ENCODE assay signal across 21 cellular contexts in genomic region chr1:205943245-205943644, GRCh38. TPM values are rescaled to one million over a fixed set of nuclear protein-coding genes. Genes with fewer than 3 reads are reported as not detected.
A peak's percentile ranks its signal among the peaks of the same experiment; 100 is the strongest.
DNase-seq lines count a peak whose midpoint lies in the region; ATAC-seq, FAIRE-seq and TF ChIP-seq lines count a peak whose summit lies in the region.
"Had no signal": no experiment of that assay in that cellular context is flagged by ENCODE, and none has a peak within 500 bp of the region (broad histone marks: within the 10 kb centered on the region; RNA-seq: fewer than 3 reads in every experiment).

SLC26A9 (minus strand) TSS chr1:205943456; CDS start chr1:205935820, 7,636 bp downstream.

- DNase-seq in K562 (ENCODE audit: extremely low read depth in 1 of 4, low spot score in 3 of 4): peak in 3 of 4 experiments; percentile 32 to 41 (median 34)
- no peak for DNase-seq in left ventricle myocardium superior
- DNase-seq in neural progenitor cell (ENCODE audit: low spot score): no peak
- no peak for DNase-seq in sciatic nerve (ENCODE audit: low spot score)
- DNase-seq in AG20443 (ENCODE audit: low spot score): no peak
- DNase-seq: ACHN, AML-193, GM23248, HCEC 1CT, KBM-7, NCI-H1694 treated with DMSO at 0.1 percent for 48 hours, NCI-H2107, NCI-H2227 treated with DMSO at 0.1 percent for 48 hours, NCI-H510A treated with DMSO at 0.1 percent for 48 hours, NCI-H82, OCI-M1, SIG-M5 had no signal

- H4K20me1 ChIP-seq in K562 (replicated peaks; ENCODE audit: control insufficient read depth, insufficient read depth, low read length) (peaks cover 32% of the 10 kb centered on the region), neural progenitor cell (ENCODE audit: low read depth) (no peaks in the 10 kb centered on the region)

- H3K36me3 Mint-ChIP-seq in neural progenitor cell: no peaks in the 10 kb centered on the region

- H3K79me2 ChIP-seq in K562 (ENCODE audit: control insufficient read depth, insufficient read depth, low read length) (no peaks in the 10 kb centered on the region), neural progenitor cell (ENCODE audit: low read depth) (no peaks in the 10 kb centered on the region)

- H3K4me2 ChIP-seq in K562 (ENCODE audit: insufficient read depth, low read length) (no peak within 1 kb of the TSS), neural progenitor cell (peak within 1 kb of the TSS; percentile 31)

- FAIRE-seq in K562 (lab: Jason Lieb, UNC): no peak
- FAIRE-seq: G401.6, GM19239 had no signal

- CTCF ChIA-PET in K562 (lab: Yijun Ruan, JAX; ENCODE audit: low intra/inter-chr PET ratio): no interaction called here

- TF ChIP-seq RAD21 in K562 (CRISPR knock-in tag; conservative IDR thresholded peaks at IDR 0.05 in 1 of 2, IDR thresholded peaks at IDR 0.05 in 1 of 2): no peak

- ATAC-seq in K562 (no peak), left ventricle myocardium superior (no peak), sciatic nerve (no peak), GM18520 (IDR thresholded peaks at IDR 0.05; ENCODE audit: unreplicated experiment) (no peak), GM18907 (IDR thresholded peaks at IDR 0.05; ENCODE audit: unreplicated experiment) (no peak)

- peaks cover 7 to 10% of the 10 kb centered on the region in 2 experiments for H3K4me1 ChIP-seq in K562 (replicated peaks in 1 of 2; ENCODE audit: control insufficient read depth in 2 of 2, insufficient read depth in 2 of 2, low read length in 2 of 2)
- H3K4me1 ChIP-seq in neural progenitor cell: peaks cover 30% of the 10 kb centered on the region

- no peak within 1 kb of the TSS for H3K4me3 ChIP-seq in K562
- no peak within 1 kb of the TSS for H3K4me3 ChIP-seq in neural progenitor cell
- H3K4me3 ChIP-seq: GM23248 had no signal

- peaks cover 17% of the 10 kb centered on the region for H3K27me3 Mint-ChIP-seq in neural progenitor cell (ENCODE audit: insufficient read depth, low read depth)

- no peak within 1 kb of the TSS for H3K4me3 Mint-ChIP-seq in neural progenitor cell

- H3K9me3 ChIP-seq in K562 (replicated peaks; ENCODE audit: control insufficient read depth, insufficient read depth, low read depth, low read length) (no peaks in the 10 kb centered on the region), neural progenitor cell (ENCODE audit: low read depth) (no peaks in the 10 kb centered on the region)

- H3K27ac ChIP-seq in K562 (ENCODE audit: extremely low read depth, low read depth, low read length): no peak within 1 kb of the TSS
- H3K27ac ChIP-seq in neural progenitor cell: no peak within 1 kb of the TSS
- H3K27ac ChIP-seq: GM23248 had no signal

- BruUV-seq in K562 (replicated peaks; lab: Mats Ljungman, UMichigan): no TSS peak

- 2% methylated on average over 6 of the region's 7 CpGs for whole genome bisulfite sequencing in K562 (ENCODE audit: insufficient coverage, low coverage, missing lambda C conversion rate)

- H3K27me3 ChIP-seq in K562 (ENCODE audit: control insufficient read depth in 2 of 2, insufficient read depth in 2 of 2, low read length in 2 of 2): peaks cover 34 to 67% of the 10 kb centered on the region in 2 experiments
- H3K27me3 ChIP-seq in neural progenitor cell: no peaks in the 10 kb centered on the region

- TF ChIP-seq POLR2A in K562 (conservative IDR thresholded peaks at IDR 0.05): no peak

- TF ChIP-seq CTCF in K562 (IDR thresholded peaks at IDR 0.05 in 2 of 3, conservative IDR thresholded peaks at IDR 0.05 in 1 of 3; ENCODE audit: insufficient read depth in 2 of 3, low read depth in 1 of 3, low read length in 3 of 3) (no peak), neural progenitor cell (IDR thresholded peaks at IDR 0.05) (no peak)

- in situ Hi-C loops in K562 (cut with MboI): no loop called here

- H3K9me3 Mint-ChIP-seq in neural progenitor cell: no peaks in the 10 kb centered on the region

- H3K4me1 Mint-ChIP-seq in neural progenitor cell: peaks cover 32% of the 10 kb centered on the region

- H3K9ac ChIP-seq in K562 (ENCODE audit: insufficient read depth in 1 of 2, low read depth in 2 of 2, low read length in 2 of 2) (no peak within 1 kb of the TSS), neural progenitor cell (no peak within 1 kb of the TSS)
- H3K9ac ChIP-seq: GM23248 had no signal

- no peaks in the 10 kb centered on the region for H3F3A ChIP-seq in neural progenitor cell (ENCODE audit: low read depth)

- H3K27ac Mint-ChIP-seq in neural progenitor cell: no peak within 1 kb of the TSS

- no peak within 1 kb of the TSS for H2AFZ ChIP-seq in K562 (ENCODE audit: low read depth, low read length)
- no peak within 1 kb of the TSS for H2AFZ ChIP-seq in neural progenitor cell (replicated peaks)
- H2AFZ ChIP-seq: GM23248 had no signal

- intact Hi-C loops in K562 (cut with micrococcal nuclease) (no loop called here), left ventricle myocardium superior (cut with micrococcal nuclease) (no loop called here), sciatic nerve (cut with DNase I) (no loop called here)

- no peaks in the 10 kb centered on the region for H3K9me1 ChIP-seq in K562 (ENCODE audit: control insufficient read depth, insufficient read depth, low read length)

- POLR2A ChIA-PET in K562 (lab: Yijun Ruan, JAX): interaction anchor here (0.5 to 1.0 kb wide), 6 partner anchors 14 to 861 kb away, joined by 3 read pairs; no protein-coding TSS in a partner anchor

- TF ChIP-seq EP300 in K562 (IDR thresholded peaks at IDR 0.05; ENCODE audit: low read length): no peak

- no peaks in the 10 kb centered on the region for H3K36me3 ChIP-seq in K562 (ENCODE audit: control insufficient read depth, insufficient read depth, low read length)
- H3K36me3 ChIP-seq in neural progenitor cell: no peaks in the 10 kb centered on the region

TF ChIP-seq in K562, 482 proteins besides CTCF, POLR2A, EP300 and RAD21:
- TF ChIP-seq SPI1 (IDR thresholded peaks at IDR 0.05; ENCODE audit: borderline replicate concordance, low read depth, low read length) (peak; percentile 35; the same call in 1 of the 2 replicates), ZFP36 (IDR thresholded peaks at IDR 0.05; ENCODE audit: low read depth, low read length, partially characterized antibody) (no peak), NFYB (IDR thresholded peaks at IDR 0.05; ENCODE audit: extremely low read depth, insufficient read length) (peak; percentile 55)

RNA-seq across cellular contexts. Expression of gene SLC26A9, which starts in this region (rescaled TPM):
- total RNA-seq in K562 (2011; cell fraction: chromatin; rRNA removed; ENCODE audit: low replicate concordance): not detected in 2 replicates
- total RNA-seq in K562 (2011; cell fraction: nucleolus; rRNA removed): not detected in 2 replicates
- not detected in 2 replicates for total RNA-seq in K562 (2011; cell fraction: nucleoplasm; rRNA removed)
- not detected in 2 replicates for total RNA-seq in K562 (2014; rRNA removed)
- not detected in 2 replicates for total RNA-seq in K562 (2014; rRNA removed; fragmentation: Illumina TruSeq; extraction: Trizol)
- not detected in 2 replicates for total RNA-seq in K562 (2015; rRNA removed; fragmentation: Illumina TruSeq; extraction: Trizol)
- not detected in 2 replicates for total RNA-seq in K562 (2021)
- polyA plus RNA-seq in K562 (2011; rRNA removed): not detected in 2 replicates
- not detected in 2 replicates for polyA plus RNA-seq in K562 (2011; cell fraction: cytosol; rRNA removed)
- polyA plus RNA-seq in K562 (2011; cell fraction: nucleus; rRNA removed): 0.13 TPM in 1 of 2 replicates, not detected in the other
- polyA plus RNA-seq in K562 (2012): 0.01 and 0.03 TPM in 2 replicates
- 0.03 TPM in 1 of 2 replicates, not detected in the other for polyA plus RNA-seq in K562 (2014; fragmentation: Illumina TruSeq; extraction: Trizol)
- polyA plus RNA-seq in K562 (2014; fragmentation: Nextera tagmentation; extraction: Ambion mirVana): not detected
- not detected in 2 replicates for polyA plus RNA-seq in K562 (2014; rRNA removed)
- polyA minus RNA-seq in K562 (2011; rRNA and poly(A)+ RNA removed): not detected in 2 replicates
- polyA minus RNA-seq in K562 (2011; cell fraction: cytosol; rRNA and poly(A)+ RNA removed): not detected in 2 replicates
- under 0.01 TPM in 1 of 2 replicates, not detected in the other for polyA minus RNA-seq in K562 (2011; cell fraction: nucleus; rRNA and poly(A)+ RNA removed)
- total RNA-seq in left ventricle myocardium superior: 34.0 TPM
- not detected in 2 replicates for total RNA-seq in neural progenitor cell (ENCODE audit: low replicate concordance)
- total RNA-seq in sciatic nerve: not detected
- total RNA-seq: GM23248 had no signal
- polyA plus RNA-seq: GM23248 had no signal

Comparison
In these comparisons a context has a peak if more than half of its experiments do, and no peak if none do; other contexts are left out.
1. RNA of gene SLC26A9 (total RNA-seq): 34.0 TPM in left ventricle myocardium superior (single experiment); not detected in sciatic nerve (single experiment), not detected in K562 and not detected in neural progenitor cell; every median in the first group is over 10 times any median in the second.
2. Peak in DNase-seq in K562; RNA of the gene not detected or under 1 TPM.